ENCODE assay signal across 2 cellular contexts in the genomic region with DNA sequence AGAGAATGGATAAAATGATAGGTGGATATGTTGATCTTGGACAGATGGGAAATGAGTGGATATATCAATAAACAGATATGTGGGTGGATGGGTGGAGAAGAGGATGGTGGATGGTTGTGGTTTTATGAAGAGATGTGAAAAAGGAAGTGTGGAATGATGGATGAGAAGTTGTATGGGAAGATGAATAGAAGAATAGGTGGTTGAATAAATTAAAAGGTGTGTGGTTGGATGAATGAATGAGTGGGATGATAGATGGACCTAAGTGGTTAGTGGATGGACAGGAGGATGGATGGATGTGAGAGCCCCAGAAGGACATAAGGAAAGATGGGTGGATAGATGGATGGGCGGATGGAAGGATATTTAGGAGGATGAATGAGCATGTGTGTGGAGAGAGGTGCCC.
TF ChIP-seq lines count a peak whose summit lies in the region.

No MANE protein-coding gene starts in this region.

TF ChIP-seq in GM12878, 131 proteins besides CTCF, POLR2A, EP300 and RAD21:
- TF ChIP-seq SREBF1 (IDR thresholded peaks at IDR 0.05; ENCODE audit: low read length) = no peak
- TF ChIP-seq SIX5 (IDR thresholded peaks at IDR 0.05; ENCODE audit: low read depth, low read length, severe bottlenecking) = no peak
- no peak for TF ChIP-seq EZH2 (IDR thresholded peaks at IDR 0.05; ENCODE audit: borderline replicate concordance, control insufficient read depth, low read depth, low read length)
- TF ChIP-seq YBX1 (IDR thresholded peaks at IDR 0.05) = peak; percentile 65; the same call in 1 of the 2 replicates
- TF ChIP-seq, protein P1, sequence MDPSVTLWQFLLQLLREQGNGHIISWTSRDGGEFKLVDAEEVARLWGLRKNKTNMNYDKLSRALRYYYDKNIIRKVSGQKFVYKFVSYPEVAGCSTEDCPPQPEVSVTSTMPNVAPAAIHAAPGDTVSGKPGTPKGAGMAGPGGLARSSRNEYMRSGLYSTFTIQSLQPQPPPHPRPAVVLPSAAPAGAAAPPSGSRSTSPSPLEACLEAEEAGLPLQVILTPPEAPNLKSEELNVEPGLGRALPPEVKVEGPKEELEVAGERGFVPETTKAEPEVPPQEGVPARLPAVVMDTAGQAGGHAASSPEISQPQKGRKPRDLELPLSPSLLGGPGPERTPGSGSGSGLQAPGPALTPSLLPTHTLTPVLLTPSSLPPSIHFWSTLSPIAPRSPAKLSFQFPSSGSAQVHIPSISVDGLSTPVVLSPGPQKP (IDR thresholded peaks at IDR 0.05; ENCODE audit: low read depth, low read length) = no peak
- TF ChIP-seq IKZF2 (IDR thresholded peaks at IDR 0.05) = no peak
- no peak for TF ChIP-seq RB1 (IDR thresholded peaks at IDR 0.05; ENCODE audit: borderline replicate concordance)
- TF ChIP-seq BCL11A (IDR thresholded peaks at IDR 0.05; ENCODE audit: low read depth, low read length) = no peak
- peak; percentile 47; the same call in 1 of the 2 replicates for TF ChIP-seq HDGF (IDR thresholded peaks at IDR 0.05)
- TF ChIP-seq, protein P2, sequence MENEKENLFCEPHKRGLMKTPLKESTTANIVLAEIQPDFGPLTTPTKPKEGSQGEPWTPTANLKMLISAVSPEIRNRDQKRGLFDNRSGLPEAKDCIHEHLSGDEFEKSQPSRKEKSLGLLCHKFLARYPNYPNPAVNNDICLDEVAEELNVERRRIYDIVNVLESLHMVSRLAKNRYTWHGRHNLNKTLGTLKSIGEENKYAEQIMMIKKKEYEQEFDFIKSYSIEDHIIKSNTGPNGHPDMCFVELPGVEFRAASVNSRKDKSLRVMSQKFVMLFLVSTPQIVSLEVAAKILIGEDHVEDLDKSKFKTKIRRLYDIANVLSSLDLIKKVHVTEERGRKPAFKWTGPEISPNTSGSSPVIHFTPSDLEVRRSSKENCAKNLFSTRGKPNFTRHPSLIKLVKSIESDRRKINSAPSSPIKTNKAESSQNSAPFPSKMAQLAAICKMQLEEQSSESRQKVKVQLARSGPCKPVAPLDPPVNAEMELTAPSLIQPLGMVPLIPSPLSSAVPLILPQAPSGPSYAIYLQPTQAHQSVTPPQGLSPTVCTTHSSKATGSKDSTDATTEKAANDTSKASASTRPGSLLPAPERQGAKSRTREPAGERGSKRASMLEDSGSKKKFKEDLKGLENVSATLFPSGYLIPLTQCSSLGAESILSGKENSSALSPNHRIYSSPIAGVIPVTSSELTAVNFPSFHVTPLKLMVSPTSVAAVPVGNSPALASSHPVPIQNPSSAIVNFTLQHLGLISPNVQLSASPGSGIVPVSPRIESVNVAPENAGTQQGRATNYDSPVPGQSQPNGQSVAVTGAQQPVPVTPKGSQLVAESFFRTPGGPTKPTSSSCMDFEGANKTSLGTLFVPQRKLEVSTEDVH (IDR thresholded peaks at IDR 0.05; ENCODE audit: low read depth, partially characterized antibody) = no peak
- no peak for TF ChIP-seq ZSCAN29 (IDR thresholded peaks at IDR 0.05)
- TF ChIP-seq PML (IDR thresholded peaks at IDR 0.05; ENCODE audit: low read length) = no peak
- no peak for TF ChIP-seq ETV6 (conservative IDR thresholded peaks at IDR 0.05 in 1 of 2, IDR thresholded peaks at IDR 0.05 in 1 of 2; ENCODE audit: borderline replicate concordance in 1 of 2, low read depth in 1 of 2)
- TF ChIP-seq YY1 (IDR thresholded peaks at IDR 0.05; ENCODE audit: low read depth, low read length) = no peak

TF ChIP-seq in HepG2, 621 proteins besides CTCF, POLR2A, EP300 and RAD21:
- TF ChIP-seq RBM22 (optimal IDR thresholded peaks at IDR 0.05; ENCODE audit: low read length) (no peak), TCF7L2 (IDR thresholded peaks at IDR 0.05; ENCODE audit: low read depth, low read length) (no peak), CENPX (CRISPR knock-in tag; IDR thresholded peaks at IDR 0.05) (no peak), ONECUT2 (CRISPR knock-in tag; IDR thresholded peaks at IDR 0.05) (no peak), SMAD1 (CRISPR knock-in tag; IDR thresholded peaks at IDR 0.05; ENCODE audit: borderline replicate concordance, low read depth) (no peak), DR1 (CRISPR knock-in tag; IDR thresholded peaks at IDR 0.05) (no peak), POLR2AphosphoS5 (IDR thresholded peaks at IDR 0.05; ENCODE audit: low read depth, low read length) (no peak)
- TF ChIP-seq, protein P3, sequence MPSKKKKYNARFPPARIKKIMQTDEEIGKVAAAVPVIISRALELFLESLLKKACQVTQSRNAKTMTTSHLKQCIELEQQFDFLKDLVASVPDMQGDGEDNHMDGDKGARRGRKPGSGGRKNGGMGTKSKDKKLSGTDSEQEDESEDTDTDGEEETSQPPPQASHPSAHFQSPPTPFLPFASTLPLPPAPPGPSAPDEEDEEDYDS (CRISPR knock-in tag; IDR thresholded peaks at IDR 0.05) = no peak
- TF ChIP-seq, protein P4, sequence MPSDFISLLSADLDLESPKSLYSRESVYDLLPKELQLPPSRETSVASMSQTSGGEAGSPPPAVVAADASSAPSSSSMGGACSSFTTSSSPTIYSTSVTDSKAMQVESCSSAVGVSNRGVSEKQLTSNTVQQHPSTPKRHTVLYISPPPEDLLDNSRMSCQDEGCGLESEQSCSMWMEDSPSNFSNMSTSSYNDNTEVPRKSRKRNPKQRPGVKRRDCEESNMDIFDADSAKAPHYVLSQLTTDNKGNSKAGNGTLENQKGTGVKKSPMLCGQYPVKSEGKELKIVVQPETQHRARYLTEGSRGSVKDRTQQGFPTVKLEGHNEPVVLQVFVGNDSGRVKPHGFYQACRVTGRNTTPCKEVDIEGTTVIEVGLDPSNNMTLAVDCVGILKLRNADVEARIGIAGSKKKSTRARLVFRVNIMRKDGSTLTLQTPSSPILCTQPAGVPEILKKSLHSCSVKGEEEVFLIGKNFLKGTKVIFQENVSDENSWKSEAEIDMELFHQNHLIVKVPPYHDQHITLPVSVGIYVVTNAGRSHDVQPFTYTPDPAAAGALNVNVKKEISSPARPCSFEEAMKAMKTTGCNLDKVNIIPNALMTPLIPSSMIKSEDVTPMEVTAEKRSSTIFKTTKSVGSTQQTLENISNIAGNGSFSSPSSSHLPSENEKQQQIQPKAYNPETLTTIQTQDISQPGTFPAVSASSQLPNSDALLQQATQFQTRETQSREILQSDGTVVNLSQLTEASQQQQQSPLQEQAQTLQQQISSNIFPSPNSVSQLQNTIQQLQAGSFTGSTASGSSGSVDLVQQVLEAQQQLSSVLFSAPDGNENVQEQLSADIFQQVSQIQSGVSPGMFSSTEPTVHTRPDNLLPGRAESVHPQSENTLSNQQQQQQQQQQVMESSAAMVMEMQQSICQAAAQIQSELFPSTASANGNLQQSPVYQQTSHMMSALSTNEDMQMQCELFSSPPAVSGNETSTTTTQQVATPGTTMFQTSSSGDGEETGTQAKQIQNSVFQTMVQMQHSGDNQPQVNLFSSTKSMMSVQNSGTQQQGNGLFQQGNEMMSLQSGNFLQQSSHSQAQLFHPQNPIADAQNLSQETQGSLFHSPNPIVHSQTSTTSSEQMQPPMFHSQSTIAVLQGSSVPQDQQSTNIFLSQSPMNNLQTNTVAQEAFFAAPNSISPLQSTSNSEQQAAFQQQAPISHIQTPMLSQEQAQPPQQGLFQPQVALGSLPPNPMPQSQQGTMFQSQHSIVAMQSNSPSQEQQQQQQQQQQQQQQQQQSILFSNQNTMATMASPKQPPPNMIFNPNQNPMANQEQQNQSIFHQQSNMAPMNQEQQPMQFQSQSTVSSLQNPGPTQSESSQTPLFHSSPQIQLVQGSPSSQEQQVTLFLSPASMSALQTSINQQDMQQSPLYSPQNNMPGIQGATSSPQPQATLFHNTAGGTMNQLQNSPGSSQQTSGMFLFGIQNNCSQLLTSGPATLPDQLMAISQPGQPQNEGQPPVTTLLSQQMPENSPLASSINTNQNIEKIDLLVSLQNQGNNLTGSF (CRISPR knock-in tag; IDR thresholded peaks at IDR 0.05) = no peak
- TF ChIP-seq, protein P5, sequence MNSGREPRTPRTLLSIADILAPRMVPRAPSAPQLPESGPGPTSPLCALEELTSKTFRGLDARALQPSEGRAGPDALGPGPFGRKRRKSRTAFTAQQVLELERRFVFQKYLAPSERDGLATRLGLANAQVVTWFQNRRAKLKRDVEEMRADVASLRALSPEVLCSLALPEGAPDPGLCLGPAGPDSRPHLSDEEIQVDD (CRISPR knock-in tag; IDR thresholded peaks at IDR 0.05; ENCODE audit: borderline replicate concordance) = no peak
- TF ChIP-seq, protein P6, sequence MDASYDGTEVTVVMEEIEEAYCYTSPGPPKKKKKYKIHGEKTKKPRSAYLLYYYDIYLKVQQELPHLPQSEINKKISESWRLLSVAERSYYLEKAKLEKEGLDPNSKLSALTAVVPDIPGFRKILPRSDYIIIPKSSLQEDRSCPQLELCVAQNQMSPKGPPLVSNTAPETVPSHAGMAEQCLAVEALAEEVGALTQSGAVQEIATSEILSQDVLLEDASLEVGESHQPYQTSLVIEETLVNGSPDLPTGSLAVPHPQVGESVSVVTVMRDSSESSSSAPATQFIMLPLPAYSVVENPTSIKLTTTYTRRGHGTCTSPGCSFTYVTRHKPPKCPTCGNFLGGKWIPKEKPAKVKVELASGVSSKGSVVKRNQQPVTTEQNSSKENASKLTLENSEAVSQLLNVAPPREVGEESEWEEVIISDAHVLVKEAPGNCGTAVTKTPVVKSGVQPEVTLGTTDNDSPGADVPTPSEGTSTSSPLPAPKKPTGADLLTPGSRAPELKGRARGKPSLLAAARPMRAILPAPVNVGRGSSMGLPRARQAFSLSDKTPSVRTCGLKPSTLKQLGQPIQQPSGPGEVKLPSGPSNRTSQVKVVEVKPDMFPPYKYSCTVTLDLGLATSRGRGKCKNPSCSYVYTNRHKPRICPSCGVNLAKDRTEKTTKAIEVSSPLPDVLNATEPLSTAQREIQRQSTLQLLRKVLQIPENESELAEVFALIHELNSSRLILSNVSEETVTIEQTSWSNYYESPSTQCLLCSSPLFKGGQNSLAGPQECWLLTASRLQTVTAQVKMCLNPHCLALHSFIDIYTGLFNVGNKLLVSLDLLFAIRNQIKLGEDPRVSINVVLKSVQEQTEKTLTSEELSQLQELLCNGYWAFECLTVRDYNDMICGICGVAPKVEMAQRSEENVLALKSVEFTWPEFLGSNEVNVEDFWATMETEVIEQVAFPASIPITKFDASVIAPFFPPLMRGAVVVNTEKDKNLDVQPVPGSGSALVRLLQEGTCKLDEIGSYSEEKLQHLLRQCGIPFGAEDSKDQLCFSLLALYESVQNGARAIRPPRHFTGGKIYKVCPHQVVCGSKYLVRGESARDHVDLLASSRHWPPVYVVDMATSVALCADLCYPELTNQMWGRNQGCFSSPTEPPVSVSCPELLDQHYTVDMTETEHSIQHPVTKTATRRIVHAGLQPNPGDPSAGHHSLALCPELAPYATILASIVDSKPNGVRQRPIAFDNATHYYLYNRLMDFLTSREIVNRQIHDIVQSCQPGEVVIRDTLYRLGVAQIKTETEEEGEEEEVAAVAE (CRISPR knock-in tag; IDR thresholded peaks at IDR 0.05; ENCODE audit: borderline replicate concordance) = no peak
- TF ChIP-seq, protein P7, sequence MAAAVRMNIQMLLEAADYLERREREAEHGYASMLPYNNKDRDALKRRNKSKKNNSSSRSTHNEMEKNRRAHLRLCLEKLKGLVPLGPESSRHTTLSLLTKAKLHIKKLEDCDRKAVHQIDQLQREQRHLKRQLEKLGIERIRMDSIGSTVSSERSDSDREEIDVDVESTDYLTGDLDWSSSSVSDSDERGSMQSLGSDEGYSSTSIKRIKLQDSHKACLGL (CRISPR knock-in tag; IDR thresholded peaks at IDR 0.05) = no peak
- TF ChIP-seq, protein P8, sequence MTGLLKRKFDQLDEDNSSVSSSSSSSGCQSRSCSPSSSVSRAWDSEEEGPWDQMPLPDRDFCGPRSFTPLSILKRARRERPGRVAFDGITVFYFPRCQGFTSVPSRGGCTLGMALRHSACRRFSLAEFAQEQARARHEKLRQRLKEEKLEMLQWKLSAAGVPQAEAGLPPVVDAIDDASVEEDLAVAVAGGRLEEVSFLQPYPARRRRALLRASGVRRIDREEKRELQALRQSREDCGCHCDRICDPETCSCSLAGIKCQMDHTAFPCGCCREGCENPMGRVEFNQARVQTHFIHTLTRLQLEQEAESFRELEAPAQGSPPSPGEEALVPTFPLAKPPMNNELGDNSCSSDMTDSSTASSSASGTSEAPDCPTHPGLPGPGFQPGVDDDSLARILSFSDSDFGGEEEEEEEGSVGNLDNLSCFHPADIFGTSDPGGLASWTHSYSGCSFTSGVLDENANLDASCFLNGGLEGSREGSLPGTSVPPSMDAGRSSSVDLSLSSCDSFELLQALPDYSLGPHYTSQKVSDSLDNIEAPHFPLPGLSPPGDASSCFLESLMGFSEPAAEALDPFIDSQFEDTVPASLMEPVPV (CRISPR knock-in tag; IDR thresholded peaks at IDR 0.05) = no peak
- TF ChIP-seq, protein P9, sequence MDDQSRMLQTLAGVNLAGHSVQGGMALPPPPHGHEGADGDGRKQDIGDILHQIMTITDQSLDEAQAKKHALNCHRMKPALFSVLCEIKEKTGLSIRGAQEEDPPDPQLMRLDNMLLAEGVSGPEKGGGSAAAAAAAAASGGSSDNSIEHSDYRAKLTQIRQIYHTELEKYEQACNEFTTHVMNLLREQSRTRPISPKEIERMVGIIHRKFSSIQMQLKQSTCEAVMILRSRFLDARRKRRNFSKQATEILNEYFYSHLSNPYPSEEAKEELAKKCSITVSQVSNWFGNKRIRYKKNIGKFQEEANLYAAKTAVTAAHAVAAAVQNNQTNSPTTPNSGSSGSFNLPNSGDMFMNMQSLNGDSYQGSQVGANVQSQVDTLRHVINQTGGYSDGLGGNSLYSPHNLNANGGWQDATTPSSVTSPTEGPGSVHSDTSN (CRISPR knock-in tag; IDR thresholded peaks at IDR 0.05; ENCODE audit: borderline replicate concordance) = no peak
